In genomic region chr5:51382508-51382758, GRCh38 we compare ENCODE assay signal across 11 cellular contexts. TPM values are rescaled to one million over a fixed set of nuclear protein-coding genes. Genes with fewer than 3 reads are reported as not detected.
DNase-seq lines count a peak whose midpoint lies in the region; ATAC-seq, FAIRE-seq and TF ChIP-seq lines count a peak whose summit lies in the region.
"Had no signal": no experiment of that assay in that cellular context is flagged by ENCODE, and none has a peak within 500 bp of the region (broad histone marks: within the 10 kb centered on the region; RNA-seq: fewer than 3 reads in every experiment).

No MANE protein-coding gene starts in this region.

- intact Hi-C loops in psoas muscle (cut with DNase I) = loop anchor here in 1 of 2 donors (5.0 kb wide), 1 partner anchor 415 kb away; no protein-coding TSS in a partner anchor

- H3K4me1 ChIP-seq in HAP-1 = peaks cover 18% of the 10 kb centered on the region; the same call in 1 of the 2 replicates
- peaks cover 3% of the 10 kb centered on the region for H3K4me1 ChIP-seq in psoas muscle

- CTCF ChIA-PET in RWPE1 (lab: Yijun Ruan, JAX) = interaction anchor here (0.6 to 2.3 kb wide), 6 partner anchors 210 to 1460 kb away, joined by 3 to 7 read pairs (median 4); no protein-coding TSS in a partner anchor

- DNase-seq in HAP-1 (ENCODE audit: low spot score in 2 of 2) = peak in 1 of 2 experiments; percentile 32
- no peak for DNase-seq in RWPE1 (ENCODE audit: low spot score)
- peak; percentile 40 for DNase-seq in fibroblast of the aortic adventitia (ENCODE audit: low read depth)
- no peak for DNase-seq in psoas muscle
- DNase-seq in kidney glomerular epithelial cell (lab: John Stamatoyannopoulos, UW) = no peak
- DNase-seq in left lobe of liver (ENCODE audit: low spot score) = no peak
- no peak for DNase-seq in D721Med (ENCODE audit: insufficient read length, low spot score)
- DNase-seq: activated gamma-delta T cell; effector memory CD4-positive, alpha-beta T cell had no signal

- 5 to 7% (median 7%) methylated on average over 12 of the region's 12 CpGs for WGBS in psoas muscle, 3 donors

- no peaks in the 10 kb centered on the region for H3K36me3 ChIP-seq in HAP-1 (replicated peaks)
- no peaks in the 10 kb centered on the region for H3K36me3 ChIP-seq in psoas muscle (ENCODE audit: insufficient read depth in 1 of 2, low read depth in 1 of 2)

- ATAC-seq in psoas muscle = no peak
- ATAC-seq in left lobe of liver = no peak
- ATAC-seq in GM18870 (IDR thresholded peaks at IDR 0.05; ENCODE audit: unreplicated experiment) = no peak

- H3K4me3 ChIP-seq in HAP-1 = peak overlapping the region; percentile 44
- peak overlapping the region; percentile 74 for H3K4me3 ChIP-seq in fibroblast of the aortic adventitia (ENCODE audit: low read depth, low read length)
- H3K4me3 ChIP-seq in psoas muscle = peak overlapping the region; percentile 59

- H3K27ac ChIP-seq in RWPE1 = peak overlapping the region; percentile 92
- H3K27ac ChIP-seq in psoas muscle = peak overlapping the region; percentile 41

- POLR2A ChIA-PET in RWPE1 (lab: Yijun Ruan, JAX; ENCODE audit: low non-redundant PET) = interaction anchor here (0.7 kb wide), 1 partner anchor 432 kb away, joined by 6 read pairs; no protein-coding TSS in a partner anchor

- H3K9me3 ChIP-seq in HAP-1 (no peaks in the 10 kb centered on the region), psoas muscle (no peaks in the 10 kb centered on the region)

- no peaks in the 10 kb centered on the region for H3K27me3 ChIP-seq in HAP-1 (ENCODE audit: low read depth)
- H3K27me3 ChIP-seq in psoas muscle (ENCODE audit: insufficient read depth in 3 of 3, low read length in 2 of 3) = peaks cover 7 to 87% (median 24%) of the 10 kb centered on the region in 3 donors

- no peak for FAIRE-seq in D721Med (lab: Jason Lieb, UNC)
- FAIRE-seq: HTR-8/SVneo had no signal

- TF ChIP-seq CTCF in RWPE1 (conservative IDR thresholded peaks at IDR 0.05; ENCODE audit: low read depth) (no peak), fibroblast of the aortic adventitia (IDR thresholded peaks at IDR 0.05; ENCODE audit: insufficient read depth, low read length) (no peak), psoas muscle (IDR thresholded peaks at IDR 0.05) (no peak), D721Med (IDR thresholded peaks at IDR 0.05; ENCODE audit: insufficient read depth, missing control alignments) (no peak)

- in situ Hi-C loops in HAP-1 (cut with MboI; ENCODE audit: low sequenced_read_pairs) = no loop called here

RNA-seq across cellular contexts. Expression of gene ISL1, which starts 0.8 kb away (rescaled TPM):
- total RNA-seq in fibroblast of the aortic adventitia (ENCODE audit: low replicate concordance) = 0.18 and 2.6 TPM in 2 replicates
- total RNA-seq in psoas muscle = not detected
- polyA plus RNA-seq in psoas muscle = under 1 TPM; 0.01 to 0.07 (median 0.03) TPM
- total RNA-seq in left lobe of liver = not detected
